ENCODE assay signal across 11 cellular contexts in genomic region chr13:40800559-40800958, GRCh38. TPM values are rescaled to one million over a fixed set of nuclear protein-coding genes. Genes with fewer than 3 reads are reported as not detected.
A peak's percentile ranks its signal among the peaks of the same experiment; 100 is the strongest.
DNase-seq lines count a peak whose midpoint lies in the region; ATAC-seq and TF ChIP-seq lines count a peak whose summit lies in the region.
"Had no signal": no experiment of that assay in that cellular context is flagged by ENCODE, and none has a peak within 500 bp of the region (broad histone marks: within the 10 kb centered on the region; RNA-seq: fewer than 3 reads in every experiment).

No MANE protein-coding gene starts in this region.

- no peaks in the 10 kb centered on the region for H3K27me3 Mint-ChIP-seq in T-helper 17 cell

- H3K9ac ChIP-seq in KMS-11 = no peak overlapping the region

- H3K4me1 ChIP-seq in KMS-11 (ENCODE audit: low read depth, poor library complexity, severe bottlenecking) = peaks cover 34% of the 10 kb centered on the region
- peaks cover 0 to 83% (median 25%) of the 10 kb centered on the region in 4 donors for H3K4me1 ChIP-seq in right lobe of liver
- H3K4me1 ChIP-seq in uterus = no peaks in the 10 kb centered on the region
- H3K4me1 ChIP-seq: A549, HAP-1 had no signal

- no peak overlapping the region for H2AFZ ChIP-seq in KMS-11 (ENCODE audit: low read depth)

- TF ChIP-seq CTCF in KMS-11 (conservative IDR thresholded peaks at IDR 0.05; ENCODE audit: low read depth, low read length) = no peak
- TF ChIP-seq CTCF in right lobe of liver (IDR thresholded peaks at IDR 0.05) = no peak
- no peak for TF ChIP-seq CTCF in uterus (IDR thresholded peaks at IDR 0.05)

- H3K36me3 ChIP-seq in KMS-11 (ENCODE audit: insufficient read depth) = no peaks in the 10 kb centered on the region
- H3K36me3 ChIP-seq in right lobe of liver = peaks cover 0 to 38% (median 3%) of the 10 kb centered on the region in 4 donors
- no peaks in the 10 kb centered on the region for H3K36me3 ChIP-seq in uterus

- H3K4me1 Mint-ChIP-seq in T-helper 17 cell = peaks cover 11% of the 10 kb centered on the region

- peak overlapping the region; percentile 61; the same call in 1 of the 2 replicates for H3K4me2 ChIP-seq in KMS-11
- H3K4me2 ChIP-seq: A549 had no signal

- H3K27me3 ChIP-seq in KMS-11 (ENCODE audit: insufficient read depth, low read depth) (no peaks in the 10 kb centered on the region), right lobe of liver (no peaks in the 10 kb centered on the region), uterus (no peaks in the 10 kb centered on the region)

- H3K27ac ChIP-seq in KMS-11 = peak overlapping the region; percentile 54; the same call in 1 of the 2 replicates
- H3K27ac ChIP-seq in right lobe of liver = peak overlapping the region; percentile 87 to 100 (median 100)
- H3K27ac ChIP-seq in uterus = no peak overlapping the region
- H3K27ac ChIP-seq: A549 had no signal

- H3K79me2 ChIP-seq in KMS-11 (ENCODE audit: insufficient read depth, low read depth) = peaks cover 8% of the 10 kb centered on the region; the same call in 1 of the 2 replicates

- H3K27ac Mint-ChIP-seq in T-helper 17 cell = no peak overlapping the region

- H3K9me3 ChIP-seq in T-helper 17 cell (ENCODE audit: control insufficient read depth, low read length, poor library complexity, severe bottlenecking) (no peaks in the 10 kb centered on the region), right lobe of liver (no peaks in the 10 kb centered on the region), uterus (no peaks in the 10 kb centered on the region)
- H3K9me3 ChIP-seq: A549, HAP-1 had no signal

- DNase-seq in T-helper 17 cell = no peak
- DNase-seq in right lobe of liver = no peak
- no peak for DNase-seq in NCI-H2196 treated with DMSO at 0.1 percent for 48 hours (lab: John Stamatoyannopoulos, UW; ENCODE audit: unreplicated experiment)
- no peak for DNase-seq in uterus
- DNase-seq: DMS79 treated with DMSO at 0.1 percent for 48 hours, EL had no signal

- no peak for TF ChIP-seq POLR2A in right lobe of liver (IDR thresholded peaks at IDR 0.05)
- no peak for TF ChIP-seq POLR2A in uterus (IDR thresholded peaks at IDR 0.05)

- WGBS in right lobe of liver (ENCODE audit: insufficient coverage, low coverage, low lambda C conversion rate, missing lambda C conversion rate) = 73% methylated on average over 2 of the region's 5 CpGs

- peak overlapping the region; percentile 63 for H3K4me3 Mint-ChIP-seq in T-helper 17 cell
- H3K4me3 Mint-ChIP-seq: CD14-positive monocyte had no signal

- H3K4me3 ChIP-seq in KMS-11 (IDR thresholded peaks at IDR 0.05; ENCODE audit: insufficient read depth, low read depth, low read length) = no peak overlapping the region
- H3K4me3 ChIP-seq in right lobe of liver = no peak overlapping the region
- no peak overlapping the region for H3K4me3 ChIP-seq in uterus
- H3K4me3 ChIP-seq: A549, HAP-1 had no signal

- H3K36me3 Mint-ChIP-seq in T-helper 17 cell (ENCODE audit: low read depth) = peaks cover 6% of the 10 kb centered on the region

- ATAC-seq in T-helper 17 cell = no peak
- no peak for ATAC-seq in right lobe of liver
- no peak for ATAC-seq in HG03159 (IDR thresholded peaks at IDR 0.05; ENCODE audit: unreplicated experiment)
- ATAC-seq: A549 had no signal

- no peaks in the 10 kb centered on the region for H4K20me1 ChIP-seq in KMS-11 (ENCODE audit: insufficient read depth)

- intact Hi-C loops in right lobe of liver (cut with DNase I) = no loop called here
- intact Hi-C loops in uterus (cut with DNase I; ENCODE audit: low total_unique reads) = no loop called here

RNA-seq across cellular contexts. Expression of gene SLC25A15, which starts 11.1 kb away (rescaled TPM):
- total RNA-seq in T-helper 17 cell (1 to 10 TPM; 3.7 to 5.1 TPM), right lobe of liver (100 to 1,000 TPM in 1 of 6 experiments, 10 to 100 TPM in 5; 28.0 to 168 (median 79.9) TPM), uterus (10 to 100 TPM in 1 of 4 donors, 1 to 10 TPM in 2, not detected in 1; 1.5 to 25.4 (median 5.0) TPM)

RNA-seq across cellular contexts. Expression of gene MRPS31, which starts 29.6 kb away (rescaled TPM):
- total RNA-seq in T-helper 17 cell = 10 to 100 TPM; 13.0 to 15.8 TPM
- 10 to 100 TPM; 13.6 to 24.3 (median 20.0) TPM for total RNA-seq in right lobe of liver
- total RNA-seq in uterus = 10 to 100 TPM in 3 of 4 donors, 1 to 10 TPM in 1; 6.1 to 31.5 (median 27.9) TPM

Comparison
In these comparisons a context has a peak if more than half of its experiments do, and no peak if none do; other contexts are left out.
1. H3K27ac ChIP-seq: peak in KMS-11 (single experiment) and right lobe of liver (3 of 3); none in uterus (0 of 2).